In the genomic region with DNA sequence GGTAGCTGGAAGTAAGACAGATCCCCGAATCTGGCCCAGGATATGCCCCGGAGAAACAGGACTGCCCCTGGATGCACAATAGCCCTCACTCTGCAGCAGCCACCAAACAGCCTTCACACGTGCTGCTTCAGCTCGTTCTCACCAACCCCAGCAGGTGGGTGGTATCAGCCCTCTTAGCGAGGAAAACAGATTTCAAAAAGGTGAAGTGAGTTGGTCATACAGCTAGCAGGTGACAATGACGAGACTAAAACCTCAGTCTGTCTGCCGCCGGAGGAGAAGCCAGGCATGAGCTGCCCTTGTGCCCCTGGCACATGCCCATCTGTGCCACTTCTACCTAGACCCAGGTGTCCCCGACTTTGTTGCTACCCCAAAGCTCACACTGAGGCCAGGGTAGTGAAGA, we compare ENCODE assay signal across 14 cellular contexts.
A peak's percentile ranks its signal among the peaks of the same experiment; 100 is the strongest.
DNase-seq lines count a peak whose midpoint lies in the region; ATAC-seq and TF ChIP-seq lines count a peak whose summit lies in the region.
"Had no signal": no experiment of that assay in that cellular context is flagged by ENCODE, and none has a peak within 500 bp of the region (broad histone marks: within the 10 kb centered on the region; RNA-seq: fewer than 3 reads in every experiment).

No MANE protein-coding gene starts in this region.

- 68 to 69% methylated on average over 5 to 9 of the region's 9 CpGs for WGBS in endodermal cell (ENCODE audit: insufficient coverage in 1 of 2, insufficient read length in 1 of 2), 2 experiments
- WGBS in aorta, 2 donors, result 59 to 69% methylated on average over 9 of the region's 9 CpGs

- no peaks in the 10 kb centered on the region for H3K9me3 Mint-ChIP-seq in endodermal cell
- no peaks in the 10 kb centered on the region for H3K9me3 Mint-ChIP-seq in nephron progenitor cell
- H3K9me3 Mint-ChIP-seq: activated naive CD8-positive, alpha-beta T cell treated with anti-CD3 and anti-CD28 coated beads, Interleukin-2, amount 10 ng/mL, durations not matched to agents 7 days and 5 days had no signal

- peak overlapping the region; percentile 78 for H3K27ac Mint-ChIP-seq in endodermal cell
- H3K27ac Mint-ChIP-seq in nephron progenitor cell, result peak overlapping the region; percentile 19
- H3K27ac Mint-ChIP-seq: activated naive CD8-positive, alpha-beta T cell treated with anti-CD3 and anti-CD28 coated beads, Interleukin-2, amount 10 ng/mL, durations not matched to agents 7 days and 5 days had no signal

- H3K36me3 ChIP-seq in cardiac muscle cell (no peaks in the 10 kb centered on the region), endodermal cell (ENCODE audit: control insufficient read depth, insufficient read depth, low read length) (no peaks in the 10 kb centered on the region), aorta (ENCODE audit: control insufficient read depth in 1 of 2, insufficient read depth in 2 of 2, low read length in 1 of 2) (no peaks in the 10 kb centered on the region)
- H3K36me3 ChIP-seq: tibial nerve had no signal

- ATAC-seq in left cardiac atrium (no peak), aorta (ENCODE audit: low FRiP score) (no peak), GM18519 (IDR thresholded peaks at IDR 0.05; ENCODE audit: low FRiP score, unreplicated experiment) (no peak)

- H3K4me1 Mint-ChIP-seq in endodermal cell, result peaks cover 56% of the 10 kb centered on the region
- peaks cover 58% of the 10 kb centered on the region for H3K4me1 Mint-ChIP-seq in nephron progenitor cell

- H3K4me1 ChIP-seq in cardiac muscle cell (ENCODE audit: low read depth) (peaks cover 87% of the 10 kb centered on the region), endodermal cell (ENCODE audit: control insufficient read depth, insufficient read depth, low read length) (peaks cover 40% of the 10 kb centered on the region), aorta (ENCODE audit: control insufficient read depth in 1 of 2, insufficient read depth in 2 of 2, low read length in 2 of 2) (peaks cover 6 to 10% of the 10 kb centered on the region in 2 donors)

- H3K27me3 ChIP-seq in cardiac muscle cell (no peaks in the 10 kb centered on the region), endodermal cell (ENCODE audit: control insufficient read depth, insufficient read depth, low read length, poor library complexity, severe bottlenecking) (no peaks in the 10 kb centered on the region), aorta (ENCODE audit: control insufficient read depth in 1 of 2, insufficient read depth in 2 of 2, low read length in 1 of 2) (no peaks in the 10 kb centered on the region)
- H3K27me3 ChIP-seq: tibial nerve had no signal

- H3K27ac ChIP-seq in cardiac muscle cell (peak overlapping the region; percentile 98), endodermal cell (ENCODE audit: low read depth, low read length) (no peak overlapping the region), aorta (ENCODE audit: low read depth in 1 of 2, low read length in 2 of 2) (peak overlapping the region; percentile 28 to 97)

- H3K4me3 ChIP-seq in cardiac muscle cell (no peak overlapping the region), endodermal cell (ENCODE audit: low read length) (no peak overlapping the region), aorta (ENCODE audit: low read length in 2 of 2) (no peak overlapping the region)
- H3K4me3 ChIP-seq: tibial nerve had no signal

- TF ChIP-seq CTCF in cardiac muscle cell (IDR thresholded peaks at IDR 0.05; ENCODE audit: low read depth, low read length) (no peak), endodermal cell (conservative IDR thresholded peaks at IDR 0.05) (no peak), nephron progenitor cell (IDR thresholded peaks at IDR 0.05) (no peak)

- no peak overlapping the region for H3K9ac ChIP-seq in endodermal cell (ENCODE audit: extremely low read depth, low read length, poor library complexity, severe bottlenecking)

- DNase-seq in cardiac muscle cell (ENCODE audit: low read depth in 1 of 2, low spot score in 1 of 2), result no peak
- DNase-seq in left cardiac atrium, result no peak
- peak; percentile 90 for DNase-seq in endodermal cell
- no peak for DNase-seq in nephron progenitor cell
- DNase-seq in aorta, result no peak
- no peak for DNase-seq in hippocampal formation (lab: John Stamatoyannopoulos, UW)
- DNase-seq in HuH-7.5 (ENCODE audit: low spot score), result no peak
- DNase-seq: activated naive CD8-positive, alpha-beta T cell treated with anti-CD3 and anti-CD28 coated beads, Interleukin-2, amount 10 ng/mL, durations not matched to agents 7 days and 5 days; GDM1; midbrain; NCI-H1694; T-helper 2 cell had no signal

- intact Hi-C loops in left cardiac atrium (cut with DNase I) (loop anchor here in 1 of 2 donors (5.0 kb wide), 1 partner anchor 37 kb away; no protein-coding TSS in a partner anchor), aorta (cut with DNase I) (loop anchor here (2.0 to 5.0 kb wide), 2 partner anchors 37 to 43 kb away; no protein-coding TSS in a partner anchor)

- no peak overlapping the region for H3K4me3 Mint-ChIP-seq in endodermal cell
- peak overlapping the region; percentile 30 for H3K4me3 Mint-ChIP-seq in nephron progenitor cell
- H3K4me3 Mint-ChIP-seq: activated naive CD8-positive, alpha-beta T cell treated with anti-CD3 and anti-CD28 coated beads, Interleukin-2, amount 10 ng/mL, durations not matched to agents 7 days and 5 days had no signal

- H3K36me3 Mint-ChIP-seq in endodermal cell (ENCODE audit: low read depth), result no peaks in the 10 kb centered on the region
- no peaks in the 10 kb centered on the region for H3K36me3 Mint-ChIP-seq in nephron progenitor cell (ENCODE audit: low read depth)
- H3K36me3 Mint-ChIP-seq: activated naive CD8-positive, alpha-beta T cell treated with anti-CD3 and anti-CD28 coated beads, Interleukin-2, amount 10 ng/mL, durations not matched to agents 7 days and 5 days had no signal

- no peaks in the 10 kb centered on the region for H3K9me3 ChIP-seq in cardiac muscle cell (ENCODE audit: low read depth)
- no peaks in the 10 kb centered on the region for H3K9me3 ChIP-seq in endodermal cell (ENCODE audit: control insufficient read depth, low read length)
- H3K9me3 ChIP-seq in aorta (ENCODE audit: control insufficient read depth, low read length), result no peaks in the 10 kb centered on the region
- H3K9me3 ChIP-seq: tibial nerve had no signal

- H3K27me3 Mint-ChIP-seq in endodermal cell (ENCODE audit: insufficient read depth) (peaks cover 7% of the 10 kb centered on the region), nephron progenitor cell (ENCODE audit: low read depth, poor library complexity) (peaks cover 8% of the 10 kb centered on the region)
- H3K27me3 Mint-ChIP-seq: activated naive CD8-positive, alpha-beta T cell treated with anti-CD3 and anti-CD28 coated beads, Interleukin-2, amount 10 ng/mL, durations not matched to agents 7 days and 5 days had no signal
